Comparison of ENCODE assay signal across 14 cellular contexts in genomic region chr14:31895206-31895605, GRCh38.
DNase-seq lines count a peak whose midpoint lies in the region; ATAC-seq and TF ChIP-seq lines count a peak whose summit lies in the region.
"Had no signal": no experiment of that assay in that cellular context is flagged by ENCODE, and none has a peak within 500 bp of the region (broad histone marks: within the 10 kb centered on the region; RNA-seq: fewer than 3 reads in every experiment).

No MANE protein-coding gene starts in this region.

- H3K36me3 ChIP-seq in osteoblast (ENCODE audit: insufficient read depth, low read length): no peaks in the 10 kb centered on the region
- H3K36me3 ChIP-seq: tibial artery had no signal

- H3K4me1 ChIP-seq in osteoblast (ENCODE audit: insufficient read depth, low read length) (peaks cover 5% of the 10 kb centered on the region), right cardiac atrium (ENCODE audit: control insufficient read depth, insufficient read depth, low read length) (peaks cover 8% of the 10 kb centered on the region)
- H3K4me1 ChIP-seq: tibial artery had no signal

- intact Hi-C loops in right cardiac atrium (cut with DNase I): no loop called here

- no peaks in the 10 kb centered on the region for H3K9me3 ChIP-seq in osteoblast (ENCODE audit: low read depth, low read length)
- H3K9me3 ChIP-seq in right cardiac atrium (ENCODE audit: control insufficient read depth, low read length): no peaks in the 10 kb centered on the region
- H3K9me3 ChIP-seq: tibial artery had no signal

- no peaks in the 10 kb centered on the region for H3K27me3 Mint-ChIP-seq in endothelial cell (ENCODE audit: unreplicated experiment)

- no peak overlapping the region for H2AFZ ChIP-seq in osteoblast (ENCODE audit: low read length)

- H3K4me1 Mint-ChIP-seq in endothelial cell (ENCODE audit: unreplicated experiment): peaks cover 36% of the 10 kb centered on the region

- H3K27me3 ChIP-seq in osteoblast (ENCODE audit: insufficient read depth, low read length) (no peaks in the 10 kb centered on the region), right cardiac atrium (ENCODE audit: control insufficient read depth, insufficient read depth) (no peaks in the 10 kb centered on the region)
- H3K27me3 ChIP-seq: tibial artery had no signal

- no peak for ATAC-seq in right cardiac atrium
- ATAC-seq: activated T-cell treated with anti-CD3 and anti-CD28 coated beads, Interleukin-2, amount 50 U/mL, for 4 hours; effector memory CD8-positive, alpha-beta T cell had no signal

- no peaks in the 10 kb centered on the region for H4K20me1 ChIP-seq in osteoblast (ENCODE audit: insufficient read depth, low read length)

- no peaks in the 10 kb centered on the region for H3K36me3 Mint-ChIP-seq in endothelial cell (ENCODE audit: low read depth, unreplicated experiment)

- DNase-seq in AG04449 (ENCODE audit: low read depth, low spot score) (peak; percentile 45), M059J (ENCODE audit: low read depth) (peak; percentile 42), choroid plexus epithelial cell (ENCODE audit: low read depth) (peak; percentile 83), kidney tubule cell (ENCODE audit: low spot score) (peak; percentile 29), endothelial cell (ENCODE audit: low spot score) (no peak), osteoblast (ENCODE audit: insufficient read length, low spot score, missing footprints) (no peak), right cardiac atrium (no peak)
- DNase-seq in activated CD4-positive, CD25-positive, alpha-beta regulatory T cell treated with anti-CD3 and anti-CD28 coated beads, Interleukin-2, amount 50 U/mL, for 72 hours: no peak
- DNase-seq: activated CD4-positive, alpha-beta T cell treated with anti-CD3 and anti-CD28 coated beads for 4 hours; activated T-cell treated with anti-CD3 and anti-CD28 coated beads, Interleukin-2, amount 50 U/mL, for 4 hours; amygdala; DMS 273 treated with DMSO at 0.1 percent for 48 hours; effector memory CD8-positive, alpha-beta T cell; tibial artery had no signal

- no peak overlapping the region for H3K4me3 ChIP-seq in AG04449 (ENCODE audit: low read depth, low read length)
- H3K4me3 ChIP-seq in choroid plexus epithelial cell (ENCODE audit: low read depth, low read length): no peak overlapping the region
- H3K4me3 ChIP-seq in osteoblast (ENCODE audit: insufficient read depth, low read length): no peak overlapping the region
- H3K4me3 ChIP-seq in right cardiac atrium (ENCODE audit: low read length): no peak overlapping the region
- H3K4me3 ChIP-seq: tibial artery had no signal

- POLR2A ChIA-PET in AG04449 (lab: Yijun Ruan, JAX): no interaction called here

- H3K79me2 ChIP-seq in osteoblast (ENCODE audit: insufficient read depth, low read length): no peaks in the 10 kb centered on the region

- CTCF ChIA-PET in AG04449 (lab: Yijun Ruan, JAX): interaction anchor here (0.9 kb wide), 1 partner anchor 357 kb away, joined by 3 read pairs; no protein-coding TSS in a partner anchor

- WGBS in right cardiac atrium: 77% methylated on average over 2 of the region's 2 CpGs

- H3K27ac Mint-ChIP-seq in endothelial cell (ENCODE audit: unreplicated experiment): no peak overlapping the region
- H3K27ac Mint-ChIP-seq: effector memory CD8-positive, alpha-beta T cell had no signal

- H3K4me3 Mint-ChIP-seq in endothelial cell (ENCODE audit: unreplicated experiment): no peak overlapping the region
- H3K4me3 Mint-ChIP-seq: activated T-cell treated with anti-CD3 and anti-CD28 coated beads, Interleukin-2, amount 50 U/mL, for 4 hours; effector memory CD8-positive, alpha-beta T cell had no signal

- no peak overlapping the region for H3K27ac ChIP-seq in osteoblast (ENCODE audit: low read depth, low read length)
- H3K27ac ChIP-seq in right cardiac atrium (ENCODE audit: low read length): no peak overlapping the region
- H3K27ac ChIP-seq: tibial artery had no signal

- no peak overlapping the region for H3K4me2 ChIP-seq in osteoblast (ENCODE audit: insufficient read depth, low read length)

- no peak for TF ChIP-seq CTCF in AG04449 (IDR thresholded peaks at IDR 0.05; ENCODE audit: insufficient read depth, low read length, missing control alignments)
- no peak for TF ChIP-seq CTCF in choroid plexus epithelial cell (conservative IDR thresholded peaks at IDR 0.05; ENCODE audit: low read depth, low read length)
- TF ChIP-seq CTCF in endothelial cell (IDR thresholded peaks at IDR 0.05; ENCODE audit: unreplicated experiment): no peak
- TF ChIP-seq CTCF in osteoblast (IDR thresholded peaks at IDR 0.05; ENCODE audit: extremely low read depth, low read depth, low read length): no peak

- no peaks in the 10 kb centered on the region for H3K9me3 Mint-ChIP-seq in endothelial cell (ENCODE audit: unreplicated experiment)
- H3K9me3 Mint-ChIP-seq: activated T-cell treated with anti-CD3 and anti-CD28 coated beads, Interleukin-2, amount 50 U/mL, for 4 hours; effector memory CD8-positive, alpha-beta T cell had no signal

Comparison
In these comparisons a context has a peak if more than half of its experiments do, and no peak if none do; other contexts are left out.
1. DNase-seq: peak in AG04449 (single experiment), M059J (single experiment), choroid plexus epithelial cell (single experiment) and kidney tubule cell (single experiment); none in endothelial cell (single experiment), osteoblast (single experiment), activated CD4-positive, CD25-positive, alpha-beta regulatory T cell treated with anti-CD3 and anti-CD28 coated beads, Interleukin-2, amount 50 U/mL, for 72 hours (single experiment) and right cardiac atrium (0 of 3).